Comparison of ENCODE assay signal across 10 cellular contexts in genomic region chr3:182621435-182622240, GRCh38.
DNase-seq lines count a peak whose midpoint lies in the region; ATAC-seq and TF ChIP-seq lines count a peak whose summit lies in the region.
"Had no signal": no experiment of that assay in that cellular context is flagged by ENCODE, and none has a peak within 500 bp of the region (broad histone marks: within the 10 kb centered on the region; RNA-seq: fewer than 3 reads in every experiment).

No MANE protein-coding gene starts in this region.

- peak overlapping the region; percentile 2; the same call in 1 of the 2 replicates for H2AFZ ChIP-seq in MM.1S (ENCODE audit: low read length)
- H2AFZ ChIP-seq in neural progenitor cell (replicated peaks) = no peak overlapping the region

- DNase-seq in NCI-H1105 treated with DMSO at 0.1 percent for 48 hours (lab: John Stamatoyannopoulos, UW) (peak; percentile 45), NCI-H1105 (lab: John Stamatoyannopoulos, UW) (no peak), MM.1S (peak; percentile 39), chondrocyte (ENCODE audit: low spot score) (no peak), neural progenitor cell (ENCODE audit: low spot score) (peak; percentile 18), HAP-1 (ENCODE audit: low spot score in 2 of 2) (no peak)
- DNase-seq in activated T-cell treated with anti-CD3 and anti-CD28 coated beads, Interleukin-2, amount 50 U/mL, for 24 hours = no peak
- DNase-seq: activated CD4-positive, alpha-beta T cell treated with anti-CD3 and anti-CD28 coated beads, Interleukin-2, amount 10 ng/mL, durations not matched to agents 7 days and 5 days; KG1 had no signal

- H3K4me1 ChIP-seq in MM.1S (ENCODE audit: low read length) (peaks cover 46% of the 10 kb centered on the region), neural progenitor cell (peaks cover 38% of the 10 kb centered on the region), HAP-1 (no peaks in the 10 kb centered on the region)

- TF ChIP-seq CTCF in MM.1S (IDR thresholded peaks at IDR 0.05; ENCODE audit: low read length) (peak; percentile 66), chondrocyte (IDR thresholded peaks at IDR 0.05) (peak; percentile 74), neural progenitor cell (IDR thresholded peaks at IDR 0.05) (peak; percentile 61)

- H3K27me3 ChIP-seq in MM.1S (replicated peaks; ENCODE audit: insufficient read depth, low read length) (no peaks in the 10 kb centered on the region), neural progenitor cell (no peaks in the 10 kb centered on the region), HAP-1 (ENCODE audit: low read depth) (no peaks in the 10 kb centered on the region)

- in situ Hi-C loops in HAP-1 (cut with MboI; ENCODE audit: low sequenced_read_pairs) = no loop called here

- H3K27me3 Mint-ChIP-seq in chondrocyte (ENCODE audit: low read depth) (peaks cover 6% of the 10 kb centered on the region), neural progenitor cell (ENCODE audit: insufficient read depth, low read depth) (peaks cover 5% of the 10 kb centered on the region)
- H3K27me3 Mint-ChIP-seq in activated T-cell treated with anti-CD3 and anti-CD28 coated beads, Interleukin-2, amount 50 U/mL, for 24 hours = peaks cover 22% of the 10 kb centered on the region

- H3K79me2 ChIP-seq in MM.1S (ENCODE audit: low read length) = no peaks in the 10 kb centered on the region
- no peaks in the 10 kb centered on the region for H3K79me2 ChIP-seq in neural progenitor cell (ENCODE audit: low read depth)

- no peak for ATAC-seq in GM18520 (IDR thresholded peaks at IDR 0.05; ENCODE audit: unreplicated experiment)

- H3K9ac ChIP-seq in MM.1S (ENCODE audit: low read length) (no peak overlapping the region), neural progenitor cell (no peak overlapping the region)

- H3K9me3 Mint-ChIP-seq in chondrocyte (ENCODE audit: low read depth) = peaks cover 9% of the 10 kb centered on the region
- peaks cover 4% of the 10 kb centered on the region for H3K9me3 Mint-ChIP-seq in neural progenitor cell
- no peaks in the 10 kb centered on the region for H3K9me3 Mint-ChIP-seq in activated T-cell treated with anti-CD3 and anti-CD28 coated beads, Interleukin-2, amount 50 U/mL, for 24 hours
- H3K9me3 Mint-ChIP-seq: activated CD4-positive, alpha-beta T cell treated with anti-CD3 and anti-CD28 coated beads, Interleukin-2, amount 10 ng/mL, durations not matched to agents 7 days and 5 days had no signal

- no peak overlapping the region for H3K27ac Mint-ChIP-seq in chondrocyte (ENCODE audit: unreplicated experiment)
- no peak overlapping the region for H3K27ac Mint-ChIP-seq in neural progenitor cell
- H3K27ac Mint-ChIP-seq in activated T-cell treated with anti-CD3 and anti-CD28 coated beads, Interleukin-2, amount 50 U/mL, for 24 hours = no peak overlapping the region
- H3K27ac Mint-ChIP-seq: activated CD4-positive, alpha-beta T cell treated with anti-CD3 and anti-CD28 coated beads, Interleukin-2, amount 10 ng/mL, durations not matched to agents 7 days and 5 days had no signal

- H3K36me3 ChIP-seq in MM.1S (replicated peaks; ENCODE audit: insufficient read depth, low read length) (no peaks in the 10 kb centered on the region), neural progenitor cell (no peaks in the 10 kb centered on the region), HAP-1 (replicated peaks) (no peaks in the 10 kb centered on the region)

- H3K4me1 Mint-ChIP-seq in chondrocyte (ENCODE audit: low read depth) = no peaks in the 10 kb centered on the region
- peaks cover 31% of the 10 kb centered on the region for H3K4me1 Mint-ChIP-seq in neural progenitor cell
- H3K4me1 Mint-ChIP-seq in activated T-cell treated with anti-CD3 and anti-CD28 coated beads, Interleukin-2, amount 50 U/mL, for 24 hours (ENCODE audit: low read depth) = no peaks in the 10 kb centered on the region
- H3K4me1 Mint-ChIP-seq: activated CD4-positive, alpha-beta T cell treated with anti-CD3 and anti-CD28 coated beads, Interleukin-2, amount 10 ng/mL, durations not matched to agents 7 days and 5 days had no signal

- peaks cover 8% of the 10 kb centered on the region for H3F3A ChIP-seq in MM.1S (ENCODE audit: insufficient read depth, low read length)
- H3F3A ChIP-seq in neural progenitor cell (ENCODE audit: low read depth) = peaks cover 33% of the 10 kb centered on the region

- H3K4me2 ChIP-seq in MM.1S (ENCODE audit: low read depth, low read length) (peak overlapping the region; percentile 25; the same call in 1 of the 2 replicates), neural progenitor cell (no peak overlapping the region)

- H3K9me3 ChIP-seq in MM.1S (replicated peaks; ENCODE audit: insufficient read depth, low read length) (no peaks in the 10 kb centered on the region), neural progenitor cell (ENCODE audit: low read depth) (peaks cover 4% of the 10 kb centered on the region), HAP-1 (no peaks in the 10 kb centered on the region)

- no peaks in the 10 kb centered on the region for H3K9me2 ChIP-seq in MM.1S (replicated peaks; ENCODE audit: insufficient read depth, low read length)

- H4K20me1 ChIP-seq in MM.1S (ENCODE audit: insufficient read depth, low read length) = no peaks in the 10 kb centered on the region
- no peaks in the 10 kb centered on the region for H4K20me1 ChIP-seq in neural progenitor cell (ENCODE audit: low read depth)

- H3K4me3 ChIP-seq in MM.1S (ENCODE audit: low read length) (no peak overlapping the region), neural progenitor cell (no peak overlapping the region), HAP-1 (no peak overlapping the region)

- H3K36me3 Mint-ChIP-seq in chondrocyte (ENCODE audit: low read depth) (no peaks in the 10 kb centered on the region), neural progenitor cell (no peaks in the 10 kb centered on the region)
- H3K36me3 Mint-ChIP-seq in activated T-cell treated with anti-CD3 and anti-CD28 coated beads, Interleukin-2, amount 50 U/mL, for 24 hours (ENCODE audit: low read depth) = no peaks in the 10 kb centered on the region

- H3K4me3 Mint-ChIP-seq in chondrocyte (ENCODE audit: unreplicated experiment) (no peak overlapping the region), neural progenitor cell (no peak overlapping the region)
- H3K4me3 Mint-ChIP-seq in activated T-cell treated with anti-CD3 and anti-CD28 coated beads, Interleukin-2, amount 50 U/mL, for 24 hours = no peak overlapping the region
- H3K4me3 Mint-ChIP-seq: activated CD4-positive, alpha-beta T cell treated with anti-CD3 and anti-CD28 coated beads, Interleukin-2, amount 10 ng/mL, durations not matched to agents 7 days and 5 days had no signal

- H3K27ac ChIP-seq in MM.1S (ENCODE audit: low read length) (peak overlapping the region; percentile 9; the same call in 1 of the 2 replicates), neural progenitor cell (peak overlapping the region; percentile 71)

Comparison
In these comparisons a context has a peak if more than half of its experiments do, and no peak if none do; other contexts are left out.
1. DNase-seq: peak in NCI-H1105 treated with DMSO at 0.1 percent for 48 hours (single experiment), MM.1S (single experiment) and neural progenitor cell (single experiment); none in NCI-H1105 (single experiment), chondrocyte (single experiment), HAP-1 (0 of 2) and activated T-cell treated with anti-CD3 and anti-CD28 coated beads, Interleukin-2, amount 50 U/mL, for 24 hours (single experiment).
2. Peak in every context shown above with its lines, with median percentiles within 50 percentile points of each other: CTCF ChIP-seq.